11 cellular contexts compared by ENCODE assay signal in genomic region chr14:68633131-68633991, GRCh38.
DNase-seq lines count a peak whose midpoint lies in the region; ATAC-seq and TF ChIP-seq lines count a peak whose summit lies in the region.
"Had no signal": no experiment of that assay in that cellular context is flagged by ENCODE, and none has a peak within 500 bp of the region (broad histone marks: within the 10 kb centered on the region; RNA-seq: fewer than 3 reads in every experiment).

No MANE protein-coding gene starts in this region.

- no peaks in the 10 kb centered on the region for H3K36me3 Mint-ChIP-seq in memory B cell

- DNase-seq in NCI-H2107 treated with DMSO at 0.1 percent for 48 hours (lab: John Stamatoyannopoulos, UW; ENCODE audit: unreplicated experiment) (peak; percentile 68), coronary artery (ENCODE audit: low spot score) (peak; percentile 72), memory B cell (ENCODE audit: low spot score in 2 of 2) (no peak), NCI-H69 (lab: John Stamatoyannopoulos, UW) (no peak), NCI-H1436 treated with DMSO at 0.1 percent for 48 hours (lab: John Stamatoyannopoulos, UW) (no peak), HEK293T (ENCODE audit: extremely low spot score) (no peak)
- DNase-seq: activated CD4-positive, alpha-beta T cell treated with anti-CD3 and anti-CD28 coated beads for 36 hours; NCI-H2081; stimulated activated CD4-positive, alpha-beta T cell treated with anti-CD3 and anti-CD28 coated beads, Interleukin-2, amount 100 ng/mL, for 48 hours had no signal

- CTCF ChIA-PET in HEK293T (lab: Yijun Ruan, JAX) = interaction anchor here (0.6 kb wide), 1 partner anchor 8 kb away, joined by 3 read pairs; no protein-coding TSS in a partner anchor

- H3K4me1 Mint-ChIP-seq in memory B cell = peaks cover 11% of the 10 kb centered on the region

- no peak overlapping the region for H3K4me3 ChIP-seq in coronary artery
- peak overlapping the region in 3 of 5 donors; percentile 12 to 32 (median 17) for H3K4me3 ChIP-seq in subcutaneous abdominal adipose tissue (ENCODE audit: low read depth in 1 of 5, low read length in 5 of 5)

- H3K9me3 Mint-ChIP-seq in memory B cell = no peaks in the 10 kb centered on the region

- peaks cover 7 to 64% (median 56%) of the 10 kb centered on the region in 5 donors for H3K4me1 ChIP-seq in subcutaneous abdominal adipose tissue (ENCODE audit: control insufficient read depth in 5 of 5, insufficient read depth in 5 of 5, low read length in 5 of 5)

- peak overlapping the region; percentile 62 for H3K4me3 Mint-ChIP-seq in memory B cell
- H3K4me3 Mint-ChIP-seq: activated CD4-positive, alpha-beta T cell treated with anti-CD3 and anti-CD28 coated beads for 36 hours had no signal

- peak overlapping the region; percentile 32 for H3K27ac Mint-ChIP-seq in memory B cell
- H3K27ac Mint-ChIP-seq: activated CD4-positive, alpha-beta T cell treated with anti-CD3 and anti-CD28 coated beads for 36 hours had no signal

- H3K27ac ChIP-seq in coronary artery (peak overlapping the region in 1 of 2 donors; percentile 46), subcutaneous abdominal adipose tissue (ENCODE audit: low read depth, low read length) (peak overlapping the region; percentile 97)

- ATAC-seq in memory B cell (ENCODE audit: low read depth) (peak; percentile 53), HG02610 (IDR thresholded peaks at IDR 0.05; ENCODE audit: unreplicated experiment) (no peak)
- ATAC-seq: activated CD4-positive, alpha-beta T cell treated with anti-CD3 and anti-CD28 coated beads for 36 hours had no signal

- TF ChIP-seq CTCF in coronary artery (IDR thresholded peaks at IDR 0.05) = no peak

- no peaks in the 10 kb centered on the region for H3K9me3 ChIP-seq in subcutaneous abdominal adipose tissue (ENCODE audit: control insufficient read depth in 5 of 5, low read length in 5 of 5)

- H3K9ac ChIP-seq in subcutaneous abdominal adipose tissue (ENCODE audit: low read length in 5 of 5) = peak overlapping the region in 1 of 5 donors; percentile 14

- H3K27me3 ChIP-seq in subcutaneous abdominal adipose tissue (ENCODE audit: control insufficient read depth in 5 of 5, insufficient read depth in 4 of 5, low read length in 5 of 5) = no peaks in the 10 kb centered on the region

- no peaks in the 10 kb centered on the region for H3K27me3 Mint-ChIP-seq in memory B cell
- H3K27me3 Mint-ChIP-seq: activated CD4-positive, alpha-beta T cell treated with anti-CD3 and anti-CD28 coated beads for 36 hours had no signal

- POLR2A ChIA-PET in HEK293T (lab: Yijun Ruan, JAX) = no interaction called here

- H3K36me3 ChIP-seq in subcutaneous abdominal adipose tissue (ENCODE audit: control insufficient read depth in 5 of 5, insufficient read depth in 5 of 5, low read length in 5 of 5) = no peaks in the 10 kb centered on the region

TF ChIP-seq in HEK293T, 16 proteins besides CTCF, POLR2A, EP300 and RAD21:
- no peak for TF ChIP-seq HDGF (IDR thresholded peaks at IDR 0.05; ENCODE audit: borderline replicate concordance)
- TF ChIP-seq ELF4 (IDR thresholded peaks at IDR 0.05) = no peak
- no peak for TF ChIP-seq TARDBP (IDR thresholded peaks at IDR 0.05)
- TF ChIP-seq LEF1 (IDR thresholded peaks at IDR 0.05; ENCODE audit: borderline replicate concordance) = no peak
- TF ChIP-seq L3MBTL2 (conservative IDR thresholded peaks at IDR 0.05) = no peak
- TF ChIP-seq ZNF384 (IDR thresholded peaks at IDR 0.05) = no peak
- no peak for TF ChIP-seq CTBP1 (IDR thresholded peaks at IDR 0.05; ENCODE audit: borderline replicate concordance)
- TF ChIP-seq ARNT (IDR thresholded peaks at IDR 0.05) = no peak

Comparison
In these comparisons a context has a peak if more than half of its experiments do, and no peak if none do; other contexts are left out.
1. DNase-seq: peak in NCI-H2107 treated with DMSO at 0.1 percent for 48 hours (single experiment) and coronary artery (single experiment); none in memory B cell (0 of 2), NCI-H69 (single experiment), NCI-H1436 treated with DMSO at 0.1 percent for 48 hours (single experiment) and HEK293T (single experiment).